Comparison of ENCODE assay signal across 32 cellular contexts in the genomic region with DNA sequence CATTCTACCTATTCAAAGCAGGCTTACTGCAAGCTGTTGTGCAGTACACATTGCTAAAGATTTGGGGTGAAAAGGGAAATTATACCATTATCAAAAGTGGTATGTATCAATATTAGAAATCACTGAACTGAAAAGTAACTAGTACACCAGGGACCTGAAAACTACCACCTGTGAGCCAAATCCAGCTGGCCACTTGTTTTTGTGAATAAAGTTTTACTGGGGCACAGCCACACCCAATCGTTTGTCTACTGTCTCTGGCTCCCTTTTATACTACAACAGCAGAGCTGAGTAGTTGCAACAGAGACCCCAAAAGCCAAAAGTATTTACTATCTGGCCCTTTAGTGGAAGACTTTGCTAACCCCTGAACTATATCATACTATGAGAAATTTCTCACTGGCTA. TPM values are rescaled to one million over a fixed set of nuclear protein-coding genes. Genes with fewer than 3 reads are reported as not detected.
"Had no signal": no experiment of that assay in that cellular context is flagged by ENCODE, and none has a peak within 500 bp of the region (broad histone marks: within the 10 kb centered on the region; RNA-seq: fewer than 3 reads in every experiment).

No MANE protein-coding gene starts in this region.

- DNase-seq: activated CD4-positive, alpha-beta T cell treated with anti-CD3 and anti-CD28 coated beads, Interleukin-2, amount 10 ng/mL, durations not matched to agents 24 days and 14 days; activated CD4-positive, alpha-beta T cell treated with anti-CD3 and anti-CD28 coated beads, Interleukin-2, amount 50 U/mL, for 4 hours; activated CD8-positive, alpha-beta T cell treated with anti-CD3 and anti-CD28 coated beads for 36 hours; activated effector memory CD4-positive, alpha-beta T cell treated with anti-CD3 and anti-CD28 coated beads, Interleukin-2, amount 50 U/mL, for 16 hours; activated naive CD4-positive, alpha-beta T cell; activated naive CD8-positive, alpha-beta T cell treated with anti-CD3 and anti-CD28 coated beads, Interleukin-2, amount 10 ng/mL, durations not matched to agents 7 days and 5 days; activated T-cell treated with anti-CD3 and anti-CD28 coated beads, Interleukin-2, amount 50 U/mL, for 1 hour; activated T-cell treated with anti-CD3 and anti-CD28 coated beads, Interleukin-2, amount 50 U/mL, for 72 hours; amygdala; Karpas-422; MG63; NCI-H1048; NCI-H1105 treated with DMSO at 0.1 percent for 48 hours; NCI-H1436; NCI-H1694; NCI-H2029; NCI-H345; NCI-H524 treated with DMSO at 0.1 percent for 48 hours; SHP77; SJCRH30; T1000; WERI-Rb-1 had no signal

- H3K4me3 ChIP-seq: ascending aorta, cardiac muscle cell, MG63, SJCRH30, SK-N-MC had no signal

- H3K27me3 ChIP-seq: ascending aorta, cardiac muscle cell, MG63, SJCRH30 had no signal

- H3K36me3 ChIP-seq: ascending aorta, cardiac muscle cell, MG63, SJCRH30, WERI-Rb-1 had no signal

- H3K4me1 ChIP-seq: ascending aorta had no signal

- H3K27ac ChIP-seq: ascending aorta, cardiac muscle cell, SJCRH30, SK-N-MC, WERI-Rb-1 had no signal

- H3K9me3 ChIP-seq: ascending aorta, MG63, SJCRH30 had no signal

- ATAC-seq: activated CD8-positive, alpha-beta T cell treated with anti-CD3 and anti-CD28 coated beads for 36 hours; activated T-cell treated with anti-CD3 and anti-CD28 coated beads, Interleukin-2, amount 50 U/mL, for 72 hours; activated T-helper 17 cell treated with anti-CD3 and anti-CD28 coated beads, Interleukin-2, amount 50 U/mL, for 72 hours; Panc1 had no signal

RNA-seq across cellular contexts. Expression of a gene that starts 13.8 kb away (rescaled TPM):
- total RNA-seq: activated CD4-positive, alpha-beta T cell treated with anti-CD3 and anti-CD28 coated beads, Interleukin-2, amount 10 ng/mL, durations not matched to agents 24 days and 14 days; activated CD8-positive, alpha-beta memory T cell treated with anti-CD3 and anti-CD28 coated beads for 36 hours; activated CD8-positive, alpha-beta T cell treated with anti-CD3 and anti-CD28 coated beads for 36 hours; ascending aorta; cardiac muscle cell; NCI-H460; SJCRH30; T-helper 1 cell treated with Interleukin-12 subunit alpha and Interleukin-12 subunit beta and Interleukin-4 antibody, amounts not matched to agents 30 ng/mL and 1 ng/mL, for 36 hours; T-helper 2 cell treated with Interferon-gamma antibody and Interleukin-4, amounts not matched to agents 100 ng/mL and 5 ng/mL, for 36 hours had no signal
- polyA plus RNA-seq: adipose tissue, cardiac muscle cell had no signal
